ENCODE assay signal across 8 cellular contexts in genomic region chr16:78002915-78003538, GRCh38. TPM values are rescaled to one million over a fixed set of nuclear protein-coding genes. Genes with fewer than 3 reads are reported as not detected.
DNase-seq lines count a peak whose midpoint lies in the region; ATAC-seq and TF ChIP-seq lines count a peak whose summit lies in the region.

No MANE protein-coding gene starts in this region.

- H3K9me3 ChIP-seq in left lung: no peaks in the 10 kb centered on the region

- intact Hi-C loops in left lung (cut with DNase I): no loop called here

- peak; percentile 70 for TF ChIP-seq CTCF in BJ (IDR thresholded peaks at IDR 0.05; ENCODE audit: insufficient read depth, low read depth, low read length)
- TF ChIP-seq CTCF in choroid plexus epithelial cell (conservative IDR thresholded peaks at IDR 0.05; ENCODE audit: low read depth, low read length): peak; percentile 95
- TF ChIP-seq CTCF in left lung (IDR thresholded peaks at IDR 0.05): peak; percentile 55 to 73

- DNase-seq in BJ (ENCODE audit: low read depth) (peak; percentile 12), NCI-H345 (lab: John Stamatoyannopoulos, UW) (peak; percentile 84), choroid plexus epithelial cell (ENCODE audit: low read depth) (peak; percentile 95), left lung (peak; percentile 70 to 82)
- DNase-seq in stimulated activated CD4-positive, alpha-beta T cell treated with anti-CD3 and anti-CD28 coated beads, Interleukin-4, amount 100 ng/mL, for 4 hours: peak; percentile 48 to 55

- H3K4me1 ChIP-seq in left lung: no peaks in the 10 kb centered on the region

- no peak overlapping the region for H3K4me3 ChIP-seq in BJ (ENCODE audit: low read depth, low read length)
- no peak overlapping the region for H3K4me3 ChIP-seq in choroid plexus epithelial cell (ENCODE audit: low read depth, low read length)
- no peak overlapping the region for H3K4me3 ChIP-seq in left lung

- H3K27me3 ChIP-seq in BJ (ENCODE audit: control insufficient read depth, insufficient read depth, low read length): no peaks in the 10 kb centered on the region
- peaks cover 0 to 18% of the 10 kb centered on the region in 2 donors for H3K27me3 ChIP-seq in left lung

- H3K27ac ChIP-seq in left lung: no peak overlapping the region

- H3K36me3 ChIP-seq in BJ (ENCODE audit: control insufficient read depth, insufficient read depth, low read length): no peaks in the 10 kb centered on the region
- no peaks in the 10 kb centered on the region for H3K36me3 ChIP-seq in left lung

- POLR2A ChIA-PET in BJ (lab: Charles Lee): no interaction called here

- ATAC-seq in GM19043 (IDR thresholded peaks at IDR 0.05; ENCODE audit: low read depth, unreplicated experiment) (peak; percentile 98), HG03196 (IDR thresholded peaks at IDR 0.05; ENCODE audit: unreplicated experiment) (peak; percentile 93), left lung (peak; percentile 99)
- ATAC-seq in activated CD4-positive, CD25-positive, alpha-beta regulatory T cell treated with anti-CD3 and anti-CD28 coated beads, Interleukin-2, amount 50 U/mL, for 24 hours: peak; percentile 74 to 78

- CTCF ChIA-PET in BJ (lab: Yijun Ruan, JAX): interaction anchor here (0.6 to 2.0 kb wide), 12 partner anchors 8 to 768 kb away, joined by 3 to 11 read pairs (median 3); no protein-coding TSS in a partner anchor

RNA-seq across cellular contexts. Expression of gene CLEC3A, which starts 19.3 kb away (rescaled TPM):
- not detected in 2 replicates for polyA plus RNA-seq in BJ (2011; rRNA removed)
- polyA minus RNA-seq in BJ (2011; rRNA and poly(A)+ RNA removed): not detected in 2 replicates
- not detected for total RNA-seq in left lung

Comparison
In these comparisons a context has a peak if more than half of its experiments do, and no peak if none do; other contexts are left out.
1. DNase-seq: peak in every context shown above with its lines; median percentile 95 in choroid plexus epithelial cell; 84 in NCI-H345; 76 in left lung; 52 in stimulated activated CD4-positive, alpha-beta T cell treated with anti-CD3 and anti-CD28 coated beads, Interleukin-4, amount 100 ng/mL, for 4 hours; 12 in BJ.